ENCODE assay signal across 8 cellular contexts in genomic region chr2:27703638-27704341, GRCh38. TPM values are rescaled to one million over a fixed set of nuclear protein-coding genes. Genes with fewer than 3 reads are reported as not detected.
DNase-seq lines count a peak whose midpoint lies in the region; ATAC-seq and TF ChIP-seq lines count a peak whose summit lies in the region.

No MANE protein-coding gene starts in this region.

- peak; percentile 90 for DNase-seq in GM04503 (ENCODE audit: low read depth)
- DNase-seq in M059J (ENCODE audit: low read depth), result peak; percentile 83
- peak; percentile 84 for DNase-seq in RWPE1 (ENCODE audit: low spot score)
- peak; percentile 58 for DNase-seq in activated T-helper 1 cell treated with Interleukin-2 at 50 U/mL for 16 hours (ENCODE audit: low read depth)
- DNase-seq in fibroblast of the aortic adventitia (ENCODE audit: low read depth), result peak; percentile 99
- peak; percentile 67 for DNase-seq in occipital lobe (lab: John Stamatoyannopoulos, UW)
- peak in 39 of 49 donors; percentile 14 to 82 (median 62) for DNase-seq in substantia nigra (lab: John Stamatoyannopoulos, UW)

- CTCF ChIA-PET in RWPE1 (lab: Yijun Ruan, JAX), result interaction anchor here (0.6 to 1.7 kb wide), 29 partner anchors 8 to 1122 kb away, joined by 3 to 12 read pairs (median 4); no protein-coding TSS in a partner anchor

- no peak overlapping the region for H3K4me3 ChIP-seq in fibroblast of the aortic adventitia (ENCODE audit: low read depth, low read length)

- POLR2A ChIA-PET in RWPE1 (lab: Yijun Ruan, JAX; ENCODE audit: low non-redundant PET), result no interaction called here

- H3K27ac ChIP-seq in RWPE1 (peak overlapping the region; percentile 67), substantia nigra (ENCODE audit: low read depth, low read length, poor library complexity, severe bottlenecking) (no peak overlapping the region)

- ATAC-seq in HG02885 (IDR thresholded peaks at IDR 0.05; ENCODE audit: poor library complexity, unreplicated experiment), result no peak

- TF ChIP-seq CTCF in RWPE1 (conservative IDR thresholded peaks at IDR 0.05; ENCODE audit: low read depth) (peak; percentile 91), fibroblast of the aortic adventitia (IDR thresholded peaks at IDR 0.05; ENCODE audit: insufficient read depth, low read length) (peak; percentile 88)

RNA-seq across cellular contexts. Expression of gene SLC4A1AP, which starts 40.1 kb away (rescaled TPM):
- total RNA-seq in M059J (2014; rRNA removed; shearing (Covaris generic)), result 19.8 and 35.1 TPM in 2 replicates
- 25.9 and 70.6 TPM in 2 replicates for total RNA-seq in fibroblast of the aortic adventitia (ENCODE audit: low replicate concordance)
- 30.4 TPM for total RNA-seq in occipital lobe

RNA-seq across cellular contexts. Expression of gene SUPT7L, which starts 40.4 kb away (rescaled TPM):
- total RNA-seq in M059J (2014; rRNA removed; shearing (Covaris generic)), result 22.0 and 27.8 TPM in 2 replicates
- total RNA-seq in fibroblast of the aortic adventitia (ENCODE audit: low replicate concordance) (14.0 and 36.7 TPM in 2 replicates), occipital lobe (26.0 TPM)
